12 cellular contexts compared by ENCODE assay signal in genomic region chrX:71636438-71637252, GRCh38. TPM values are rescaled to one million over a fixed set of nuclear protein-coding genes. Genes with fewer than 3 reads are reported as not detected.
A peak's percentile ranks its signal among the peaks of the same experiment; 100 is the strongest.
DNase-seq lines count a peak whose midpoint lies in the region; ATAC-seq and TF ChIP-seq lines count a peak whose summit lies in the region.
"Had no signal": no experiment of that assay in that cellular context is flagged by ENCODE, and none has a peak within 500 bp of the region (broad histone marks: within the 10 kb centered on the region; RNA-seq: fewer than 3 reads in every experiment).

No MANE protein-coding gene starts in this region.

- no peak for TF ChIP-seq CTCF in endothelial cell (IDR thresholded peaks at IDR 0.05; ENCODE audit: unreplicated experiment)

- no peaks in the 10 kb centered on the region for H3K27me3 Mint-ChIP-seq in activated T-helper 2 cell treated with anti-CD3 and anti-CD28 coated beads, Interferon-gamma antibody, Interleukin-2, Interleukin-4, amounts not matched to agents 10 μg/mL and 5 μg/mL and 100 μg/mL, durations not matched to agents 14 hours and 24 hours and 36 hours (ENCODE audit: low read depth)
- no peaks in the 10 kb centered on the region for H3K27me3 Mint-ChIP-seq in endothelial cell (ENCODE audit: unreplicated experiment)

- H3K4me1 Mint-ChIP-seq in activated T-helper 2 cell treated with anti-CD3 and anti-CD28 coated beads, Interferon-gamma antibody, Interleukin-2, Interleukin-4, amounts not matched to agents 10 μg/mL and 5 μg/mL and 100 μg/mL, durations not matched to agents 14 hours and 24 hours and 36 hours (ENCODE audit: low read depth), result peaks cover 12% of the 10 kb centered on the region
- H3K4me1 Mint-ChIP-seq in endothelial cell (ENCODE audit: unreplicated experiment), result no peaks in the 10 kb centered on the region

- H3K36me3 Mint-ChIP-seq in activated T-helper 2 cell treated with anti-CD3 and anti-CD28 coated beads, Interferon-gamma antibody, Interleukin-2, Interleukin-4, amounts not matched to agents 10 μg/mL and 5 μg/mL and 100 μg/mL, durations not matched to agents 14 hours and 24 hours and 36 hours (ENCODE audit: low read depth), result no peaks in the 10 kb centered on the region
- no peaks in the 10 kb centered on the region for H3K36me3 Mint-ChIP-seq in endothelial cell (ENCODE audit: low read depth, unreplicated experiment)

- H3K4me3 Mint-ChIP-seq in activated T-helper 2 cell treated with anti-CD3 and anti-CD28 coated beads, Interferon-gamma antibody, Interleukin-2, Interleukin-4, amounts not matched to agents 10 μg/mL and 5 μg/mL and 100 μg/mL, durations not matched to agents 14 hours and 24 hours and 36 hours (ENCODE audit: low read depth), result no peak overlapping the region
- no peak overlapping the region for H3K4me3 Mint-ChIP-seq in endothelial cell (ENCODE audit: unreplicated experiment)

- H3K9me3 Mint-ChIP-seq in activated T-helper 2 cell treated with anti-CD3 and anti-CD28 coated beads, Interferon-gamma antibody, Interleukin-2, Interleukin-4, amounts not matched to agents 10 μg/mL and 5 μg/mL and 100 μg/mL, durations not matched to agents 14 hours and 24 hours and 36 hours, result no peaks in the 10 kb centered on the region
- H3K9me3 Mint-ChIP-seq in endothelial cell (ENCODE audit: unreplicated experiment), result no peaks in the 10 kb centered on the region

- peak; percentile 55 to 64 for ATAC-seq in activated CD4-positive, CD25-positive, alpha-beta regulatory T cell treated with anti-CD3 and anti-CD28 coated beads, Interleukin-2, amount 50 U/mL, for 24 hours
- ATAC-seq in HG03432 (IDR thresholded peaks at IDR 0.05; ENCODE audit: unreplicated experiment) (peak; percentile 56), sciatic nerve (peak; percentile 25), HG02970 (IDR thresholded peaks at IDR 0.05; ENCODE audit: low FRiP score, unreplicated experiment) (no peak)

- intact Hi-C loops in activated T-helper 2 cell treated with anti-CD3 and anti-CD28 coated beads, Interferon-gamma antibody, Interleukin-2, Interleukin-4, amounts not matched to agents 10 μg/mL and 5 μg/mL and 100 μg/mL, durations not matched to agents 14 hours and 24 hours and 36 hours (cut with micrococcal nuclease), result no loop called here
- intact Hi-C loops in sciatic nerve (cut with DNase I), result no loop called here

- H3K27ac Mint-ChIP-seq in activated T-helper 2 cell treated with anti-CD3 and anti-CD28 coated beads, Interferon-gamma antibody, Interleukin-2, Interleukin-4, amounts not matched to agents 10 μg/mL and 5 μg/mL and 100 μg/mL, durations not matched to agents 14 hours and 24 hours and 36 hours, result peak overlapping the region; percentile 67
- no peak overlapping the region for H3K27ac Mint-ChIP-seq in endothelial cell (ENCODE audit: unreplicated experiment)

- no peak for DNase-seq in activated CD4-positive, CD25-positive, alpha-beta regulatory T cell (lab: John Stamatoyannopoulos, UW)
- no peak for DNase-seq in activated T-helper 2 cell treated with anti-CD3 and anti-CD28 coated beads, Interferon-gamma antibody, Interleukin-2, Interleukin-4, amounts not matched to agents 10 μg/mL and 5 μg/mL and 100 μg/mL, durations not matched to agents 14 hours and 24 hours and 36 hours (ENCODE audit: low spot score)
- DNase-seq in sciatic nerve (ENCODE audit: low spot score) (peak; percentile 15), NCI-H2081 (lab: John Stamatoyannopoulos, UW) (no peak), endothelial cell (ENCODE audit: low spot score) (no peak)
- DNase-seq: amniotic stem cell; midbrain; stimulated activated CD4-positive, alpha-beta T cell treated with anti-CD3 and anti-CD28 coated beads, Interleukin-2, amount 100 ng/mL, for 48 hours had no signal

RNA-seq across cellular contexts. Expression of gene CXCR3, which starts 18.3 kb away (rescaled TPM):
- 11.1 and 11.4 TPM in 2 replicates for total RNA-seq in activated T-helper 2 cell treated with anti-CD3 and anti-CD28 coated beads, Interferon-gamma antibody, Interleukin-2, Interleukin-4, amounts not matched to agents 10 μg/mL and 5 μg/mL and 100 μg/mL, durations not matched to agents 14 hours and 24 hours and 36 hours
- total RNA-seq in sciatic nerve (0.31 TPM), endothelial cell (ENCODE audit: unreplicated experiment) (0.54 TPM)
- total RNA-seq: vagina had no signal

RNA-seq across cellular contexts. Expression of gene GCNA, which starts 58.4 kb away (rescaled TPM):
- 3.4 and 3.5 TPM in 2 replicates for total RNA-seq in activated T-helper 2 cell treated with anti-CD3 and anti-CD28 coated beads, Interferon-gamma antibody, Interleukin-2, Interleukin-4, amounts not matched to agents 10 μg/mL and 5 μg/mL and 100 μg/mL, durations not matched to agents 14 hours and 24 hours and 36 hours
- total RNA-seq in sciatic nerve, result 3.6 TPM
- 3.0 TPM for total RNA-seq in endothelial cell (ENCODE audit: unreplicated experiment)
